1 cellular context compared by ENCODE assay signal in the genomic region with DNA sequence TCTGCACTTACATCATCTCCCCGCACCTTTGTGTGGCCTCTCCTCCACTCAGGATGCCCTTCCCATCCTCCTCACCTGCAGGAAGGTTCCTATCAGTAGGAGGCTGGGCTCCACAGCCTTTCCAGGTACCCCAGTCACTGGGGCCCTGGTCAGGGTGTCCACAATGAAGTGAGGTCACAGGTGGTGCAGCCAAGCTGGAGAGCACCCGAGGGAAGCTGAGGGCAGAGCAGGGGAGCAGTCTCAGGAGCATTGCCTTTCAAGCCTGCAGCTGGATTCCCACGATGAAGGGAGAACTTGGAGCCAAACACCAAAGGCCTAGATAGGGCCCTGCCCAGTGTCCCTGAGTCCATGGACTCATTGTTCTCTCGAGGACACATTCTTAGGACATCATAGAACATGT.
TF ChIP-seq lines count a peak whose summit lies in the region.

No MANE protein-coding gene starts in this region.

TF ChIP-seq in HEK293T, 16 proteins besides CTCF, POLR2A, EP300 and RAD21:
- TF ChIP-seq CTBP1 (IDR thresholded peaks at IDR 0.05; ENCODE audit: borderline replicate concordance), result no peak
- TF ChIP-seq FOXM1 (IDR thresholded peaks at IDR 0.05; ENCODE audit: borderline replicate concordance), result no peak
- TF ChIP-seq, protein P1, sequence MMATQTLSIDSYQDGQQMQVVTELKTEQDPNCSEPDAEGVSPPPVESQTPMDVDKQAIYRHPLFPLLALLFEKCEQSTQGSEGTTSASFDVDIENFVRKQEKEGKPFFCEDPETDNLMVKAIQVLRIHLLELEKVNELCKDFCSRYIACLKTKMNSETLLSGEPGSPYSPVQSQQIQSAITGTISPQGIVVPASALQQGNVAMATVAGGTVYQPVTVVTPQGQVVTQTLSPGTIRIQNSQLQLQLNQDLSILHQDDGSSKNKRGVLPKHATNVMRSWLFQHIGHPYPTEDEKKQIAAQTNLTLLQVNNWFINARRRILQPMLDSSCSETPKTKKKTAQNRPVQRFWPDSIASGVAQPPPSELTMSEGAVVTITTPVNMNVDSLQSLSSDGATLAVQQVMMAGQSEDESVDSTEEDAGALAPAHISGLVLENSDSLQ (IDR thresholded peaks at IDR 0.05), result no peak
- no peak for TF ChIP-seq ARNT (IDR thresholded peaks at IDR 0.05)
- TF ChIP-seq NFRKB (IDR thresholded peaks at IDR 0.05), result no peak
- TF ChIP-seq BHLHE40 (IDR thresholded peaks at IDR 0.05; ENCODE audit: borderline replicate concordance), result no peak
- no peak for TF ChIP-seq SP1 (IDR thresholded peaks at IDR 0.05)
- no peak for TF ChIP-seq ZNF384 (IDR thresholded peaks at IDR 0.05)
- TF ChIP-seq L3MBTL2 (conservative IDR thresholded peaks at IDR 0.05), result no peak
- TF ChIP-seq FOXA1 (IDR thresholded peaks at IDR 0.05), result no peak
- no peak for TF ChIP-seq HDGF (IDR thresholded peaks at IDR 0.05; ENCODE audit: borderline replicate concordance)
- TF ChIP-seq SUZ12 (IDR thresholded peaks at IDR 0.05), result no peak
- TF ChIP-seq LEF1 (IDR thresholded peaks at IDR 0.05; ENCODE audit: borderline replicate concordance), result no peak
- no peak for TF ChIP-seq TARDBP (IDR thresholded peaks at IDR 0.05)
- TF ChIP-seq ELF4 (IDR thresholded peaks at IDR 0.05), result no peak
- no peak for TF ChIP-seq FOXK2 (IDR thresholded peaks at IDR 0.05)
